14 cellular contexts compared by ENCODE assay signal in genomic region chr3:37216597-37217097, GRCh38.
"Had no signal": no experiment of that assay in that cellular context is flagged by ENCODE, and none has a peak within 500 bp of the region (broad histone marks: within the 10 kb centered on the region; RNA-seq: fewer than 3 reads in every experiment).

No MANE protein-coding gene starts in this region.

- H3K27ac Mint-ChIP-seq: activated CD4-positive, alpha-beta T cell treated with anti-CD3 and anti-CD28 coated beads, Interleukin-2, amount 10 ng/mL, durations not matched to agents 7 days and 5 days; activated T-helper 2 cell treated with anti-CD3 and anti-CD28 coated beads, Interferon-gamma antibody, Interleukin-2, Interleukin-4, amounts not matched to agents 10 μg/mL and 5 μg/mL and 100 μg/mL, durations not matched to agents 14 hours and 24 hours and 36 hours had no signal

- H3K4me1 Mint-ChIP-seq: neural crest cell had no signal

- H3K27ac ChIP-seq: colonic mucosa, left ventricle myocardium inferior, sigmoid colon, SK-N-MC, stomach, thoracic aorta had no signal

- H3K9me3 Mint-ChIP-seq: activated CD4-positive, alpha-beta T cell treated with anti-CD3 and anti-CD28 coated beads, Interleukin-2, amount 10 ng/mL, durations not matched to agents 7 days and 5 days; activated T-helper 2 cell treated with anti-CD3 and anti-CD28 coated beads, Interferon-gamma antibody, Interleukin-2, Interleukin-4, amounts not matched to agents 10 μg/mL and 5 μg/mL and 100 μg/mL, durations not matched to agents 14 hours and 24 hours and 36 hours; neural crest cell had no signal

- H3K27me3 ChIP-seq: colonic mucosa, heart left ventricle, sigmoid colon, stomach had no signal

- H3K36me3 ChIP-seq: colonic mucosa, heart left ventricle, left ventricle myocardium inferior, sigmoid colon, stomach, thoracic aorta had no signal

- H3K9me3 ChIP-seq: colonic mucosa, sigmoid colon, thoracic aorta had no signal

- H3K4me1 ChIP-seq: colonic mucosa, left ventricle myocardium inferior had no signal

- H3K4me3 ChIP-seq: colonic mucosa, heart left ventricle, left ventricle myocardium inferior, sigmoid colon, SK-N-MC, stomach, thoracic aorta had no signal

- H3K4me3 Mint-ChIP-seq: activated CD4-positive, alpha-beta T cell treated with anti-CD3 and anti-CD28 coated beads, Interleukin-2, amount 10 ng/mL, durations not matched to agents 7 days and 5 days; neural crest cell had no signal

- H3K27me3 Mint-ChIP-seq: activated CD4-positive, alpha-beta T cell treated with anti-CD3 and anti-CD28 coated beads, Interleukin-2, amount 10 ng/mL, durations not matched to agents 7 days and 5 days had no signal

- DNase-seq: activated CD4-positive, alpha-beta T cell treated with anti-CD3 and anti-CD28 coated beads, Interleukin-2, amount 10 ng/mL, durations not matched to agents 7 days and 5 days; colonic mucosa; effector CD4-positive, alpha-beta T cell; heart left ventricle; left ventricle myocardium inferior; mesenchymal stem cell; sigmoid colon; stimulated activated CD4-positive, alpha-beta T cell treated with anti-CD3 and anti-CD28 coated beads, Interleukin-12 subunit alpha, Interleukin-12 subunit beta, amount 100 ng/mL, for 4 hours; stimulated activated CD4-positive, alpha-beta T cell treated with anti-CD3 and anti-CD28 coated beads, Interleukin-2, amount 100 ng/mL, for 48 hours; stomach had no signal
